ENCODE assay signal across 1 cellular context in genomic region chr3:152211655-152212054, GRCh38.
TF ChIP-seq lines count a peak whose summit lies in the region.

No MANE protein-coding gene starts in this region.

TF ChIP-seq in HEK293T, 16 proteins besides CTCF, POLR2A, EP300 and RAD21 (continued from another document):
- TF ChIP-seq HDGF (IDR thresholded peaks at IDR 0.05; ENCODE audit: borderline replicate concordance) (no peak), L3MBTL2 (conservative IDR thresholded peaks at IDR 0.05) (no peak), ELF4 (IDR thresholded peaks at IDR 0.05) (no peak), LEF1 (IDR thresholded peaks at IDR 0.05; ENCODE audit: borderline replicate concordance) (no peak), FOXK2 (IDR thresholded peaks at IDR 0.05) (no peak)
- TF ChIP-seq, protein P1, sequence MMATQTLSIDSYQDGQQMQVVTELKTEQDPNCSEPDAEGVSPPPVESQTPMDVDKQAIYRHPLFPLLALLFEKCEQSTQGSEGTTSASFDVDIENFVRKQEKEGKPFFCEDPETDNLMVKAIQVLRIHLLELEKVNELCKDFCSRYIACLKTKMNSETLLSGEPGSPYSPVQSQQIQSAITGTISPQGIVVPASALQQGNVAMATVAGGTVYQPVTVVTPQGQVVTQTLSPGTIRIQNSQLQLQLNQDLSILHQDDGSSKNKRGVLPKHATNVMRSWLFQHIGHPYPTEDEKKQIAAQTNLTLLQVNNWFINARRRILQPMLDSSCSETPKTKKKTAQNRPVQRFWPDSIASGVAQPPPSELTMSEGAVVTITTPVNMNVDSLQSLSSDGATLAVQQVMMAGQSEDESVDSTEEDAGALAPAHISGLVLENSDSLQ (IDR thresholded peaks at IDR 0.05), result no peak
TF ChIP-seq in HEK293T: peak in this region for 0.
